ENCODE assay signal across 21 cellular contexts in genomic region chr1:202658766-202659165, GRCh38. TPM values are rescaled to one million over a fixed set of nuclear protein-coding genes. Genes with fewer than 3 reads are reported as not detected.
DNase-seq lines count a peak whose midpoint lies in the region; FAIRE-seq and TF ChIP-seq lines count a peak whose summit lies in the region.
"Had no signal": no experiment of that assay in that cellular context is flagged by ENCODE, and none has a peak within 500 bp of the region (broad histone marks: within the 10 kb centered on the region; RNA-seq: fewer than 3 reads in every experiment).

No MANE protein-coding gene starts in this region.

- H3K27ac Mint-ChIP-seq in nephron = peak overlapping the region in 1 of 3 experiments; percentile 46
- H3K27ac Mint-ChIP-seq: B cell; CD4-positive, CD25-positive, alpha-beta regulatory T cell had no signal

- peaks cover 49% of the 10 kb centered on the region for H3K27me3 Mint-ChIP-seq in nephron (ENCODE audit: low read depth)

- no peaks in the 10 kb centered on the region for H3K9me3 ChIP-seq in uterus

- no peak for TF ChIP-seq POLR2A in uterus (IDR thresholded peaks at IDR 0.05)

- TF ChIP-seq CTCF in D721Med (IDR thresholded peaks at IDR 0.05; ENCODE audit: insufficient read depth, missing control alignments) = no peak
- TF ChIP-seq CTCF in nephron (IDR thresholded peaks at IDR 0.05; ENCODE audit: unreplicated experiment in 3 of 3) = no peak
- TF ChIP-seq CTCF in uterus (IDR thresholded peaks at IDR 0.05) = no peak

- H3K36me3 ChIP-seq in uterus = no peaks in the 10 kb centered on the region

- H3K27ac ChIP-seq in uterus = no peak overlapping the region
- H3K27ac ChIP-seq: HL-60 had no signal

- H3K4me1 Mint-ChIP-seq in nephron = peaks cover 28% of the 10 kb centered on the region
- H3K4me1 Mint-ChIP-seq: CD4-positive, CD25-positive, alpha-beta regulatory T cell had no signal

- intact Hi-C loops in uterus (cut with DNase I; ENCODE audit: low total_unique reads) = no loop called here

- no peaks in the 10 kb centered on the region for H3K4me1 ChIP-seq in uterus

- H3K36me3 Mint-ChIP-seq in nephron (ENCODE audit: low read depth) = no peaks in the 10 kb centered on the region
- H3K36me3 Mint-ChIP-seq: CD4-positive, CD25-positive, alpha-beta regulatory T cell; IgD-negative memory B cell had no signal

- H3K27me3 ChIP-seq in uterus = no peaks in the 10 kb centered on the region

- no peak overlapping the region for H3K4me3 ChIP-seq in uterus

- no peaks in the 10 kb centered on the region for H3K9me3 Mint-ChIP-seq in nephron
- H3K9me3 Mint-ChIP-seq: IgD-negative memory B cell had no signal

- peak overlapping the region in 2 of 3 experiments; percentile 31 to 37 for H3K4me3 Mint-ChIP-seq in nephron
- H3K4me3 Mint-ChIP-seq: B cell; CD4-positive, CD25-positive, alpha-beta regulatory T cell; IgD-negative memory B cell had no signal

- peak; percentile 88 for DNase-seq in D721Med (ENCODE audit: insufficient read length, low spot score)
- peak; percentile 73 for DNase-seq in NCI-H187 treated with DMSO at 0.1 percent for 48 hours (lab: John Stamatoyannopoulos, UW)
- DNase-seq in NCI-H524 treated with DMSO at 0.1 percent for 48 hours (lab: John Stamatoyannopoulos, UW) = peak; percentile 96
- DNase-seq in uterus = no peak
- DNase-seq in KG1 (lab: John Stamatoyannopoulos, UW) = no peak
- no peak for DNase-seq in urothelium cell line (ENCODE audit: low spot score)
- DNase-seq: CD4-positive, CD25-positive, alpha-beta regulatory T cell; GOT3; NCI-H1105 treated with DMSO at 0.1 percent for 48 hours; NCI-H2081 treated with DMSO at 0.1 percent for 48 hours; SHP77 treated with DMSO at 0.1 percent for 48 hours; T-helper 1 cell had no signal

- FAIRE-seq in D721Med (lab: Jason Lieb, UNC) = peak; percentile 77
- FAIRE-seq in urothelium cell line (lab: Jason Lieb, UNC) = no peak
- FAIRE-seq: HTR-8/SVneo had no signal

RNA-seq across cellular contexts. Expression of gene SYT2, which starts 51.5 kb away (rescaled TPM):
- 1 to 10 TPM in 1 of 4 donors, not detected in 3; 1.1 TPM for total RNA-seq in uterus
- total RNA-seq: B cell; CD4-positive, CD25-positive, alpha-beta regulatory T cell; Daoy; LHCN-M2; NCI-H460; RPMI7951 had no signal

Comparison
In these comparisons a context has a peak if more than half of its experiments do, and no peak if none do; other contexts are left out.
1. DNase-seq: peak in D721Med (single experiment), NCI-H187 treated with DMSO at 0.1 percent for 48 hours (single experiment) and NCI-H524 treated with DMSO at 0.1 percent for 48 hours (single experiment); none in uterus (0 of 2), KG1 (single experiment) and urothelium cell line (single experiment).